8 cellular contexts compared by ENCODE assay signal in the genomic region with DNA sequence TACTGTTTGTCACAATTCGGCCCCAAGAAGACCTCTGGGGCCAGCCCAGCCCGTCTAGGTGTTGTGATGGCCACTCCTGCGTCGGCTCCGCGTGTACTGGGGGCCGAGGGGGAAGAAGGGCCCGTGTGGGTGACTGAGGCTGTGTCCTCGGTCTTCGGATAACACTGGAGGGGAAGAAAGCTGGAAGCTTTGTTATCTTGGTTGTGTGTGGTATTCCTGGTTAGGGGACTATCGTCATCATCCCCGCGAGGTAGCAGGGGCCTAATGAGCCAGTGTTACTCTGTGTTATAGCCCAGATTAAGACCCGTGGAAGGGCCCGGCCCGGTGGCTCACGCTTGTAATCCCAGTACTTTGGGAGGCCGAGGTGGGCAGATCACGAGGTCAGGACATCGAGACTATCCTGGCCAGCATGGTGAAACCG. TPM values are rescaled to one million over a fixed set of nuclear protein-coding genes. Genes with fewer than 3 reads are reported as not detected.
A peak's percentile ranks its signal among the peaks of the same experiment; 100 is the strongest.
DNase-seq lines count a peak whose midpoint lies in the region; ATAC-seq and TF ChIP-seq lines count a peak whose summit lies in the region.

No MANE protein-coding gene starts in this region.

- H3K27me3 Mint-ChIP-seq in activated T-cell treated with anti-CD3 and anti-CD28 coated beads, Interleukin-2, amount 50 U/mL, for 24 hours = no peaks in the 10 kb centered on the region

- H3K36me3 ChIP-seq in left lung (peaks cover 0 to 42% of the 10 kb centered on the region in 2 donors), tibial artery (peaks cover 6 to 58% (median 30%) of the 10 kb centered on the region in 3 donors)

- H3K27ac ChIP-seq in angular gyrus (ENCODE audit: low read depth, low read length) (peak overlapping the region; percentile 88), left lung (peak overlapping the region; percentile 80 to 90), tibial artery (peak overlapping the region; percentile 75 to 90)

- no peak for ATAC-seq in left lung
- ATAC-seq in omental fat pad (ENCODE audit: low FRiP score) = no peak
- ATAC-seq in HG03342 (IDR thresholded peaks at IDR 0.05; ENCODE audit: unreplicated experiment) = no peak
- no peak for ATAC-seq in HG02759 (IDR thresholded peaks at IDR 0.05; ENCODE audit: unreplicated experiment)

- no peaks in the 10 kb centered on the region for H3K9me3 Mint-ChIP-seq in activated T-cell treated with anti-CD3 and anti-CD28 coated beads, Interleukin-2, amount 50 U/mL, for 24 hours

- intact Hi-C loops in left lung (cut with DNase I) (no loop called here), tibial artery (cut with DNase I; ENCODE audit: low total_unique reads) (no loop called here)

- H3K27ac Mint-ChIP-seq in activated T-cell treated with anti-CD3 and anti-CD28 coated beads, Interleukin-2, amount 50 U/mL, for 24 hours = peak overlapping the region; percentile 97

- no peak for DNase-seq in activated T-cell treated with anti-CD3 and anti-CD28 coated beads, Interleukin-2, amount 50 U/mL, for 24 hours
- DNase-seq in activated T-cell treated with anti-CD3 and anti-CD28 coated beads for 4 hours (no peak), left lung (no peak), tibial artery (no peak), omental fat pad (ENCODE audit: low spot score) (no peak)

- H3K4me3 Mint-ChIP-seq in activated T-cell treated with anti-CD3 and anti-CD28 coated beads, Interleukin-2, amount 50 U/mL, for 24 hours = peak overlapping the region; percentile 96

- peaks cover 53% of the 10 kb centered on the region for H3K36me3 Mint-ChIP-seq in activated T-cell treated with anti-CD3 and anti-CD28 coated beads, Interleukin-2, amount 50 U/mL, for 24 hours (ENCODE audit: low read depth)

- H3K9me3 ChIP-seq in left lung = no peaks in the 10 kb centered on the region
- H3K9me3 ChIP-seq in tibial artery = no peaks in the 10 kb centered on the region

- H3K27me3 ChIP-seq in left lung (no peaks in the 10 kb centered on the region), tibial artery (no peaks in the 10 kb centered on the region)

- peaks cover 11 to 21% of the 10 kb centered on the region in 2 donors for H3K4me1 ChIP-seq in left lung
- H3K4me1 ChIP-seq in tibial artery = peaks cover 4 to 16% (median 11%) of the 10 kb centered on the region in 4 donors

- H3K4me3 ChIP-seq in left lung = peak overlapping the region; percentile 90 to 95
- H3K4me3 ChIP-seq in tibial artery = peak overlapping the region; percentile 81 to 95

- H3K4me1 Mint-ChIP-seq in activated T-cell treated with anti-CD3 and anti-CD28 coated beads, Interleukin-2, amount 50 U/mL, for 24 hours (ENCODE audit: low read depth) = peaks cover 64% of the 10 kb centered on the region

- TF ChIP-seq CTCF in left lung (IDR thresholded peaks at IDR 0.05) (no peak), tibial artery (IDR thresholded peaks at IDR 0.05) (no peak), omental fat pad (IDR thresholded peaks at IDR 0.05) (no peak)

RNA-seq across cellular contexts. Expression of gene MTG1, which starts 0.9 kb away (rescaled TPM):
- total RNA-seq in left lung = 10 to 100 TPM; 31.5 to 46.5 TPM
- 10 to 100 TPM; 14.6 to 30.9 (median 21.3) TPM for total RNA-seq in omental fat pad

RNA-seq across cellular contexts. Expression of gene PAOX, which starts 15.7 kb away (rescaled TPM):
- total RNA-seq in left lung = 1 to 10 TPM; 5.7 to 7.1 TPM
- 1 to 10 TPM; 3.8 to 7.7 (median 6.1) TPM for total RNA-seq in omental fat pad

RNA-seq across cellular contexts. Expression of gene ECHS1, which starts 21.7 kb away (rescaled TPM):
- total RNA-seq in left lung = 10 to 100 TPM; 71.0 to 85.9 TPM
- 100 to 1,000 TPM in 3 of 4 donors, 10 to 100 TPM in 1; 96.0 to 197 (median 138) TPM for total RNA-seq in omental fat pad

RNA-seq across cellular contexts. Expression of gene SPRN, which starts 29.6 kb away (rescaled TPM):
- total RNA-seq in left lung (under 1 TPM in 1 of 2 donors, not detected in 1; 0.52 TPM), omental fat pad (not detected)

RNA-seq across cellular contexts. Expression of gene FUOM, which starts 37.0 kb away (rescaled TPM):
- 10 to 100 TPM; 12.1 to 24.1 TPM for total RNA-seq in left lung
- total RNA-seq in omental fat pad = 10 to 100 TPM; 20.6 to 34.3 (median 24.1) TPM
